In genomic region chr2:100766806-100767205, GRCh38 we compare ENCODE assay signal across 30 cellular contexts. TPM values are rescaled to one million over a fixed set of nuclear protein-coding genes. Genes with fewer than 3 reads are reported as not detected.
DNase-seq lines count a peak whose midpoint lies in the region; ATAC-seq, FAIRE-seq and TF ChIP-seq lines count a peak whose summit lies in the region.
"Had no signal": no experiment of that assay in that cellular context is flagged by ENCODE, and none has a peak within 500 bp of the region (broad histone marks: within the 10 kb centered on the region; RNA-seq: fewer than 3 reads in every experiment).

No MANE protein-coding gene starts in this region.

- no peak overlapping the region for H2AFZ ChIP-seq in PC-3 (ENCODE audit: low read length)
- no peak overlapping the region for H2AFZ ChIP-seq in astrocyte (ENCODE audit: low read depth, low read length)

- no peaks in the 10 kb centered on the region for H3K9me2 ChIP-seq in PC-3 (replicated peaks; ENCODE audit: low read length)

- H3K27me3 ChIP-seq in PC-3 (ENCODE audit: low read length), result no peaks in the 10 kb centered on the region
- no peaks in the 10 kb centered on the region for H3K27me3 ChIP-seq in astrocyte (ENCODE audit: insufficient read depth, low read length)
- no peaks in the 10 kb centered on the region for H3K27me3 ChIP-seq in gastroesophageal sphincter
- H3K27me3 ChIP-seq: brain microvascular endothelial cell, colonic mucosa, gastrocnemius medialis had no signal

- peaks cover 2% of the 10 kb centered on the region for H3K4me1 Mint-ChIP-seq in astrocyte (ENCODE audit: low read depth, unreplicated experiment)
- H3K4me1 Mint-ChIP-seq: mesothelial cell of epicardium; natural killer cell; stimulated activated effector memory CD8-positive, alpha-beta T cell treated with anti-CD3 and anti-CD28 coated beads, Interleukin-12 subunit alpha, Interleukin-12 subunit beta, amount 100 ng/mL, for 72 hours; T-helper 17 cell had no signal

- H3K4me3 Mint-ChIP-seq in astrocyte (ENCODE audit: unreplicated experiment), result no peak overlapping the region
- H3K4me3 Mint-ChIP-seq: activated T-cell treated with anti-CD3 and anti-CD28 coated beads, Interleukin-2, amount 50 U/mL, for 24 hours; mesothelial cell of epicardium; natural killer cell; stimulated activated effector memory CD8-positive, alpha-beta T cell treated with anti-CD3 and anti-CD28 coated beads, Interleukin-12 subunit alpha, Interleukin-12 subunit beta, amount 100 ng/mL, for 72 hours; T-helper 17 cell; type B pancreatic cell had no signal

- H3K4me3 ChIP-seq in PC-3 (ENCODE audit: low read length) (no peak overlapping the region), astrocyte (ENCODE audit: insufficient read depth, low read depth, low read length) (no peak overlapping the region), gastroesophageal sphincter (no peak overlapping the region)
- H3K4me3 ChIP-seq: colonic mucosa, gastrocnemius medialis, GM12878, K562, SK-N-MC had no signal

- peak overlapping the region; percentile 96 for H3K27ac ChIP-seq in PC-3 (ENCODE audit: low read length)
- peak overlapping the region; percentile 45 for H3K27ac ChIP-seq in astrocyte (ENCODE audit: low read depth, low read length)
- H3K27ac ChIP-seq in gastroesophageal sphincter, result peak overlapping the region in 3 of 4 donors; percentile 16 to 46 (median 30)
- H3K27ac ChIP-seq: brain microvascular endothelial cell, gastrocnemius medialis, SK-N-MC had no signal

- no peaks in the 10 kb centered on the region for H3K36me3 Mint-ChIP-seq in astrocyte (ENCODE audit: low read depth, unreplicated experiment)
- H3K36me3 Mint-ChIP-seq: mesothelial cell of epicardium; natural killer cell; stimulated activated effector memory CD8-positive, alpha-beta T cell treated with anti-CD3 and anti-CD28 coated beads, Interleukin-12 subunit alpha, Interleukin-12 subunit beta, amount 100 ng/mL, for 72 hours; type B pancreatic cell had no signal

- no peak for TF ChIP-seq POLR2A in gastroesophageal sphincter (IDR thresholded peaks at IDR 0.05)

- no peak for TF ChIP-seq CTCF in PC-3 (conservative IDR thresholded peaks at IDR 0.05; ENCODE audit: low read depth, low read length)
- no peak for TF ChIP-seq CTCF in astrocyte (IDR thresholded peaks at IDR 0.05; ENCODE audit: insufficient read depth, low read depth, low read length)
- no peak for TF ChIP-seq CTCF in gastroesophageal sphincter (IDR thresholded peaks at IDR 0.05)

- peaks cover 2% of the 10 kb centered on the region for H3K27me3 Mint-ChIP-seq in astrocyte (ENCODE audit: low read depth, unreplicated experiment)

- FAIRE-seq in astrocyte (lab: Jason Lieb, UNC), result no peak
- FAIRE-seq: GM12878, K562 had no signal

- intact Hi-C loops in PC-3 (cut with micrococcal nuclease), result loop anchor here (1.0 to 2.0 kb wide), 4 partner anchors 14 to 51 kb away; no protein-coding TSS in a partner anchor

- TSS peak; percentile 95 for BruUV-seq in PC-3 (replicated peaks; lab: Mats Ljungman, UMichigan)

- H3K9me3 ChIP-seq in PC-3 (ENCODE audit: low read length) (no peaks in the 10 kb centered on the region), astrocyte (ENCODE audit: insufficient read depth, low read depth, low read length) (no peaks in the 10 kb centered on the region), gastroesophageal sphincter (no peaks in the 10 kb centered on the region)
- H3K9me3 ChIP-seq: colonic mucosa, gastrocnemius medialis had no signal

- POLR2A ChIA-PET in PC-3 (lab: Charles Lee; ENCODE audit: unreplicated experiment), result interaction anchor here (0.7 to 1.6 kb wide), 3 partner anchors 14 to 52 kb away, joined by 3 to 13 read pairs (median 8); no protein-coding TSS in a partner anchor

- H3K4me2 ChIP-seq in PC-3 (ENCODE audit: low read length) (peak overlapping the region; percentile 46), astrocyte (ENCODE audit: low read length) (peak overlapping the region; percentile 39)

- ATAC-seq in PC-3, result peak; percentile 5
- ATAC-seq in gastroesophageal sphincter, result no peak
- ATAC-seq: gastrocnemius medialis; GM12878; K562; natural killer cell; stimulated activated effector memory CD8-positive, alpha-beta T cell treated with anti-CD3 and anti-CD28 coated beads, Interleukin-12 subunit alpha, Interleukin-12 subunit beta, amount 100 ng/mL, for 72 hours; T-helper 17 cell had no signal

- no peaks in the 10 kb centered on the region for H3K9me3 Mint-ChIP-seq in astrocyte (ENCODE audit: unreplicated experiment)
- H3K9me3 Mint-ChIP-seq: activated T-cell treated with anti-CD3 and anti-CD28 coated beads, Interleukin-2, amount 50 U/mL, for 24 hours; mesothelial cell of epicardium; natural killer cell; stimulated activated effector memory CD8-positive, alpha-beta T cell treated with anti-CD3 and anti-CD28 coated beads, Interleukin-12 subunit alpha, Interleukin-12 subunit beta, amount 100 ng/mL, for 72 hours; type B pancreatic cell had no signal

- H3K27ac Mint-ChIP-seq in astrocyte (ENCODE audit: unreplicated experiment), result no peak overlapping the region
- H3K27ac Mint-ChIP-seq: activated T-cell treated with anti-CD3 and anti-CD28 coated beads, Interleukin-2, amount 50 U/mL, for 24 hours; mesothelial cell of epicardium; natural killer cell; stimulated activated effector memory CD8-positive, alpha-beta T cell treated with anti-CD3 and anti-CD28 coated beads, Interleukin-12 subunit alpha, Interleukin-12 subunit beta, amount 100 ng/mL, for 72 hours; T-helper 17 cell; type B pancreatic cell had no signal

- CTCF ChIA-PET in PC-3 (lab: Charles Lee), result interaction anchor here (1.2 to 1.4 kb wide), 3 partner anchors 14 to 136 kb away, joined by 3 to 6 read pairs (median 5); no protein-coding TSS in a partner anchor

- 0 to 37% methylated on average over 2 to 3 of the region's 3 CpGs for WGBS in gastroesophageal sphincter (ENCODE audit: low coverage in 1 of 2), 2 donors

- H3K36me3 ChIP-seq in PC-3 (ENCODE audit: low read depth, low read length) (no peaks in the 10 kb centered on the region), astrocyte (ENCODE audit: insufficient read depth, low read length) (no peaks in the 10 kb centered on the region), gastroesophageal sphincter (no peaks in the 10 kb centered on the region)
- H3K36me3 ChIP-seq: brain microvascular endothelial cell, colonic mucosa, gastrocnemius medialis had no signal

- no peak for DNase-seq in PC-3
- DNase-seq in astrocyte (ENCODE audit: low read depth), result no peak
- no peak for DNase-seq in activated CD4-positive, alpha-beta T cell treated with anti-CD3 and anti-CD28 coated beads for 4 hours
- no peak for DNase-seq in nucleus accumbens (lab: John Stamatoyannopoulos, UW)
- DNase-seq in COLO829 (ENCODE audit: low spot score), result no peak
- no peak for DNase-seq in NCI-H345 (lab: John Stamatoyannopoulos, UW)
- DNase-seq: activated CD4-positive, alpha-beta T cell treated with anti-CD3 and anti-CD28 coated beads for 1 hour; activated CD8-positive, alpha-beta memory T cell treated with anti-CD3 and anti-CD28 coated beads for 24 hours; activated gamma-delta T cell treated with Interleukin-2 at 50 U/mL for 16 hours; activated T-cell treated with anti-CD3 and anti-CD28 coated beads, Interleukin-2, amount 50 U/mL, for 24 hours; brain microvascular endothelial cell; colonic mucosa; effector CD8-positive, alpha-beta T cell; gastrocnemius medialis; hippocampal formation; natural killer cell; NCI-H1417 treated with DMSO at 0.1 percent for 48 hours; NCI-H2081; NCI-H226; NCI-H774; RPMI8226; stimulated activated CD4-positive, alpha-beta T cell treated with anti-CD3 and anti-CD28 coated beads, Interleukin-4, amount 100 ng/mL, for 24 hours; T-helper 17 cell had no signal

- H3F3A ChIP-seq in PC-3 (ENCODE audit: low read length, unreplicated experiment), result peaks cover 14% of the 10 kb centered on the region

- TF ChIP-seq EP300 in gastroesophageal sphincter (IDR thresholded peaks at IDR 0.05), result no peak

- H3K79me2 ChIP-seq in PC-3 (ENCODE audit: low read length) (no peaks in the 10 kb centered on the region), astrocyte (ENCODE audit: insufficient read depth, low read length) (no peaks in the 10 kb centered on the region)

- H4K20me1 ChIP-seq in PC-3 (ENCODE audit: low read length) (no peaks in the 10 kb centered on the region), astrocyte (ENCODE audit: insufficient read depth, low read length) (no peaks in the 10 kb centered on the region)

- H3K4me1 ChIP-seq in PC-3 (ENCODE audit: insufficient read depth, low read length) (peaks cover 57% of the 10 kb centered on the region), astrocyte (ENCODE audit: insufficient read depth, low read length) (peaks cover 22% of the 10 kb centered on the region), gastroesophageal sphincter (peaks cover 0 to 25% (median 17%) of the 10 kb centered on the region in 3 donors)
- H3K4me1 ChIP-seq: colonic mucosa, gastrocnemius medialis had no signal

- H3K9ac ChIP-seq in PC-3 (ENCODE audit: low read length), result peak overlapping the region; percentile 57
- no peak overlapping the region for H3K9ac ChIP-seq in astrocyte (ENCODE audit: low read length)

RNA-seq across cellular contexts. Expression of gene NPAS2, which starts 53.1 kb away (rescaled TPM):
- 54.8 and 55.4 TPM in 2 replicates for total RNA-seq in PC-3 (2014; rRNA removed)
- total RNA-seq in astrocyte, result 5.5 and 5.8 TPM in 2 replicates
- total RNA-seq in gastroesophageal sphincter, result 10 to 100 TPM; 11.8 to 46.5 (median 21.7) TPM
- total RNA-seq: natural killer cell had no signal

Comparison
In these comparisons a context has a peak if more than half of its experiments do, and no peak if none do; other contexts are left out.
1. H3K27ac ChIP-seq: peak in every context shown above with its lines; median percentile 96 in PC-3; 45 in astrocyte; 30 in gastroesophageal sphincter.